Comparison of ENCODE assay signal across 1 cellular context in the genomic region with DNA sequence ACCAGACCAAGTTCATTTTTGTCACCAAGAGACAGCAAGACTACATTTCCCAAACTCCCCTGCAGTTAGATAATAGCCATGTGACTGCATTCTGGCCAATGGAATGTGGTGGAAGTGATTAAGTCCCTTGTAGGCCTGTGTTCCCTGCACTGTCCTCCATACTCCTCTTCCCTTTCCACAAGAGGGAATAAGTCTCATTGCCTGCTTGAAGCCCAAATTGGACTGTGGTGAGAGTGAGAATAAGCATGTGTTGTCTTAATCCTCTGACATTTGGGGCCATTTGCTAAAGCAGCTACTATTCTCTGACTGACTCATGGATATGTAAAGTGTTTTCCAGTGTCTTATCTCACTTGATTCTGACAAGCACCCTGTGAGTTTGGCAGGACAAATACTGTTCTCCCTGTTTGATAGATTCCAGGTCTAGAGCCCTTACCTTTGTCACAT.
TF ChIP-seq lines count a peak whose summit lies in the region.

No MANE protein-coding gene starts in this region.

TF ChIP-seq in K562, 482 proteins besides CTCF, POLR2A, EP300 and RAD21 (continued from another document and continues in another):
- TF ChIP-seq SMARCA5 (IDR thresholded peaks at IDR 0.05) (no peak), NFXL1 (CRISPR knock-in tag; IDR thresholded peaks at IDR 0.05) (no peak), ETV1 (tag; conservative IDR thresholded peaks at IDR 0.05; ENCODE audit: low read depth) (no peak), SRSF9 (IDR thresholded peaks at IDR 0.05; ENCODE audit: borderline replicate concordance, low read depth, low read length) (no peak), ELF1 (tag; IDR thresholded peaks at IDR 0.05) (no peak), ZBTB1 (CRISPR knock-in tag; IDR thresholded peaks at IDR 0.05; ENCODE audit: borderline replicate concordance, low read depth) (no peak), ZNF551 (CRISPR knock-in tag; IDR thresholded peaks at IDR 0.05) (no peak), POU5F1 (IDR thresholded peaks at IDR 0.05; ENCODE audit: borderline replicate concordance, low read depth, low read length, partially characterized antibody) (no peak), KDM4B (IDR thresholded peaks at IDR 0.05; ENCODE audit: borderline replicate concordance in 2 of 2, low read depth in 1 of 2) (no peak), RAD51 (IDR thresholded peaks at IDR 0.05; ENCODE audit: borderline replicate concordance, low read depth) (peak; percentile 76), KAT2B (IDR thresholded peaks at IDR 0.05; ENCODE audit: low read depth, low read length) (no peak), MAFK (IDR thresholded peaks at IDR 0.05; ENCODE audit: low read length) (no peak), ZNF124 (CRISPR knock-in tag; IDR thresholded peaks at IDR 0.05) (no peak), TGIF2 (CRISPR knock-in tag; IDR thresholded peaks at IDR 0.05) (no peak), BCL6 (CRISPR knock-in tag; IDR thresholded peaks at IDR 0.05) (no peak), NFRKB (IDR thresholded peaks at IDR 0.05; ENCODE audit: low read depth) (no peak), TBP (optimal IDR thresholded peaks at IDR 0.05; ENCODE audit: low read depth, low read length) (no peak), ZFP36 (IDR thresholded peaks at IDR 0.05; ENCODE audit: low read depth, low read length, partially characterized antibody) (no peak), HNRNPH1 (optimal IDR thresholded peaks at IDR 0.05; ENCODE audit: low read depth, low read length) (no peak), CHD2 (IDR thresholded peaks at IDR 0.05; ENCODE audit: low read depth, low read length) (no peak), NFYB (IDR thresholded peaks at IDR 0.05; ENCODE audit: extremely low read depth, insufficient read length) (peak; percentile 68), FOSL1 (tag; conservative IDR thresholded peaks at IDR 0.05) (peak; percentile 37; the same call in 1 of the 2 replicates), SIN3A (IDR thresholded peaks at IDR 0.05; ENCODE audit: borderline replicate concordance in 2 of 2, control insufficient read depth in 1 of 2, low read depth in 2 of 2, low read length in 2 of 2) (no peak), ZBTB8A (IDR thresholded peaks at IDR 0.05; ENCODE audit: partially characterized antibody) (no peak), CC2D1A (IDR thresholded peaks at IDR 0.05) (no peak), ZC3H11A (IDR thresholded peaks at IDR 0.05; ENCODE audit: low read depth, low read length) (no peak), NELFE (IDR thresholded peaks at IDR 0.05; ENCODE audit: insufficient read depth, insufficient read length) (no peak), YY1 (IDR thresholded peaks at IDR 0.05; ENCODE audit: borderline replicate concordance in 1 of 3, control insufficient read depth in 1 of 3, extremely low read depth in 1 of 3, insufficient read depth in 3 of 3, insufficient read length in 1 of 3, insufficient replicate concordance in 2 of 3, low read depth in 1 of 3, low read length in 2 of 3) (no peak), MCM3 (IDR thresholded peaks at IDR 0.05) (no peak), TAF1 (IDR thresholded peaks at IDR 0.05; ENCODE audit: control insufficient read depth, extremely low read depth, insufficient read depth, low read length, severe bottlenecking) (no peak), BRCA1 (IDR thresholded peaks at IDR 0.05) (no peak), BRCA1 (CRISPR knock-in tag; IDR thresholded peaks at IDR 0.05) (no peak)
- TF ChIP-seq, protein P1, sequence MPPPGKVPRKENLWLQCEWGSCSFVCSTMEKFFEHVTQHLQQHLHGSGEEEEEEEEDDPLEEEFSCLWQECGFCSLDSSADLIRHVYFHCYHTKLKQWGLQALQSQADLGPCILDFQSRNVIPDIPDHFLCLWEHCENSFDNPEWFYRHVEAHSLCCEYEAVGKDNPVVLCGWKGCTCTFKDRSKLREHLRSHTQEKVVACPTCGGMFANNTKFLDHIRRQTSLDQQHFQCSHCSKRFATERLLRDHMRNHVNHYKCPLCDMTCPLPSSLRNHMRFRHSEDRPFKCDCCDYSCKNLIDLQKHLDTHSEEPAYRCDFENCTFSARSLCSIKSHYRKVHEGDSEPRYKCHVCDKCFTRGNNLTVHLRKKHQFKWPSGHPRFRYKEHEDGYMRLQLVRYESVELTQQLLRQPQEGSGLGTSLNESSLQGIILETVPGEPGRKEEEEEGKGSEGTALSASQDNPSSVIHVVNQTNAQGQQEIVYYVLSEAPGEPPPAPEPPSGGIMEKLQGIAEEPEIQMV (tag; conservative IDR thresholded peaks at IDR 0.05; ENCODE audit: low read depth) = no peak
- TF ChIP-seq, protein P2, sequence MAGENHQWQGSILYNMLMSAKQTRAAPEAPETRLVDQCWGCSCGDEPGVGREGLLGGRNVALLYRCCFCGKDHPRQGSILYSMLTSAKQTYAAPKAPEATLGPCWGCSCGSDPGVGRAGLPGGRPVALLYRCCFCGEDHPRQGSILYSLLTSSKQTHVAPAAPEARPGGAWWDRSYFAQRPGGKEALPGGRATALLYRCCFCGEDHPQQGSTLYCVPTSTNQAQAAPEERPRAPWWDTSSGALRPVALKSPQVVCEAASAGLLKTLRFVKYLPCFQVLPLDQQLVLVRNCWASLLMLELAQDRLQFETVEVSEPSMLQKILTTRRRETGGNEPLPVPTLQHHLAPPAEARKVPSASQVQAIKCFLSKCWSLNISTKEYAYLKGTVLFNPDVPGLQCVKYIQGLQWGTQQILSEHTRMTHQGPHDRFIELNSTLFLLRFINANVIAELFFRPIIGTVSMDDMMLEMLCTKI (IDR thresholded peaks at IDR 0.05; ENCODE audit: partially characterized antibody) = no peak
- TF ChIP-seq, protein P3, sequence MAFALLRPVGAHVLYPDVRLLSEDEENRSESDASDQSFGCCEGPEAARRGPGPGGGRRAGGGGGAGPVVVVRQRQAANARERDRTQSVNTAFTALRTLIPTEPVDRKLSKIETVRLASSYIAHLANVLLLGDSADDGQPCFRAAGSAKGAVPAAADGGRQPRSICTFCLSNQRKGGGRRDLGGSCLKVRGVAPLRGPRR (CRISPR knock-in tag; IDR thresholded peaks at IDR 0.05) = no peak
- TF ChIP-seq, protein P4, sequence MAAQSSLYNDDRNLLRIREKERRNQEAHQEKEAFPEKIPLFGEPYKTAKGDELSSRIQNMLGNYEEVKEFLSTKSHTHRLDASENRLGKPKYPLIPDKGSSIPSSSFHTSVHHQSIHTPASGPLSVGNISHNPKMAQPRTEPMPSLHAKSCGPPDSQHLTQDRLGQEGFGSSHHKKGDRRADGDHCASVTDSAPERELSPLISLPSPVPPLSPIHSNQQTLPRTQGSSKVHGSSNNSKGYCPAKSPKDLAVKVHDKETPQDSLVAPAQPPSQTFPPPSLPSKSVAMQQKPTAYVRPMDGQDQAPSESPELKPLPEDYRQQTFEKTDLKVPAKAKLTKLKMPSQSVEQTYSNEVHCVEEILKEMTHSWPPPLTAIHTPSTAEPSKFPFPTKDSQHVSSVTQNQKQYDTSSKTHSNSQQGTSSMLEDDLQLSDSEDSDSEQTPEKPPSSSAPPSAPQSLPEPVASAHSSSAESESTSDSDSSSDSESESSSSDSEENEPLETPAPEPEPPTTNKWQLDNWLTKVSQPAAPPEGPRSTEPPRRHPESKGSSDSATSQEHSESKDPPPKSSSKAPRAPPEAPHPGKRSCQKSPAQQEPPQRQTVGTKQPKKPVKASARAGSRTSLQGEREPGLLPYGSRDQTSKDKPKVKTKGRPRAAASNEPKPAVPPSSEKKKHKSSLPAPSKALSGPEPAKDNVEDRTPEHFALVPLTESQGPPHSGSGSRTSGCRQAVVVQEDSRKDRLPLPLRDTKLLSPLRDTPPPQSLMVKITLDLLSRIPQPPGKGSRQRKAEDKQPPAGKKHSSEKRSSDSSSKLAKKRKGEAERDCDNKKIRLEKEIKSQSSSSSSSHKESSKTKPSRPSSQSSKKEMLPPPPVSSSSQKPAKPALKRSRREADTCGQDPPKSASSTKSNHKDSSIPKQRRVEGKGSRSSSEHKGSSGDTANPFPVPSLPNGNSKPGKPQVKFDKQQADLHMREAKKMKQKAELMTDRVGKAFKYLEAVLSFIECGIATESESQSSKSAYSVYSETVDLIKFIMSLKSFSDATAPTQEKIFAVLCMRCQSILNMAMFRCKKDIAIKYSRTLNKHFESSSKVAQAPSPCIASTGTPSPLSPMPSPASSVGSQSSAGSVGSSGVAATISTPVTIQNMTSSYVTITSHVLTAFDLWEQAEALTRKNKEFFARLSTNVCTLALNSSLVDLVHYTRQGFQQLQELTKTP (IDR thresholded peaks at IDR 0.05; ENCODE audit: low read depth in 1 of 2, partially characterized antibody in 2 of 2) = no peak
- TF ChIP-seq, protein P5, sequence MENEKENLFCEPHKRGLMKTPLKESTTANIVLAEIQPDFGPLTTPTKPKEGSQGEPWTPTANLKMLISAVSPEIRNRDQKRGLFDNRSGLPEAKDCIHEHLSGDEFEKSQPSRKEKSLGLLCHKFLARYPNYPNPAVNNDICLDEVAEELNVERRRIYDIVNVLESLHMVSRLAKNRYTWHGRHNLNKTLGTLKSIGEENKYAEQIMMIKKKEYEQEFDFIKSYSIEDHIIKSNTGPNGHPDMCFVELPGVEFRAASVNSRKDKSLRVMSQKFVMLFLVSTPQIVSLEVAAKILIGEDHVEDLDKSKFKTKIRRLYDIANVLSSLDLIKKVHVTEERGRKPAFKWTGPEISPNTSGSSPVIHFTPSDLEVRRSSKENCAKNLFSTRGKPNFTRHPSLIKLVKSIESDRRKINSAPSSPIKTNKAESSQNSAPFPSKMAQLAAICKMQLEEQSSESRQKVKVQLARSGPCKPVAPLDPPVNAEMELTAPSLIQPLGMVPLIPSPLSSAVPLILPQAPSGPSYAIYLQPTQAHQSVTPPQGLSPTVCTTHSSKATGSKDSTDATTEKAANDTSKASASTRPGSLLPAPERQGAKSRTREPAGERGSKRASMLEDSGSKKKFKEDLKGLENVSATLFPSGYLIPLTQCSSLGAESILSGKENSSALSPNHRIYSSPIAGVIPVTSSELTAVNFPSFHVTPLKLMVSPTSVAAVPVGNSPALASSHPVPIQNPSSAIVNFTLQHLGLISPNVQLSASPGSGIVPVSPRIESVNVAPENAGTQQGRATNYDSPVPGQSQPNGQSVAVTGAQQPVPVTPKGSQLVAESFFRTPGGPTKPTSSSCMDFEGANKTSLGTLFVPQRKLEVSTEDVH (IDR thresholded peaks at IDR 0.05; ENCODE audit: low read depth, partially characterized antibody) = no peak
- TF ChIP-seq, protein P6, sequence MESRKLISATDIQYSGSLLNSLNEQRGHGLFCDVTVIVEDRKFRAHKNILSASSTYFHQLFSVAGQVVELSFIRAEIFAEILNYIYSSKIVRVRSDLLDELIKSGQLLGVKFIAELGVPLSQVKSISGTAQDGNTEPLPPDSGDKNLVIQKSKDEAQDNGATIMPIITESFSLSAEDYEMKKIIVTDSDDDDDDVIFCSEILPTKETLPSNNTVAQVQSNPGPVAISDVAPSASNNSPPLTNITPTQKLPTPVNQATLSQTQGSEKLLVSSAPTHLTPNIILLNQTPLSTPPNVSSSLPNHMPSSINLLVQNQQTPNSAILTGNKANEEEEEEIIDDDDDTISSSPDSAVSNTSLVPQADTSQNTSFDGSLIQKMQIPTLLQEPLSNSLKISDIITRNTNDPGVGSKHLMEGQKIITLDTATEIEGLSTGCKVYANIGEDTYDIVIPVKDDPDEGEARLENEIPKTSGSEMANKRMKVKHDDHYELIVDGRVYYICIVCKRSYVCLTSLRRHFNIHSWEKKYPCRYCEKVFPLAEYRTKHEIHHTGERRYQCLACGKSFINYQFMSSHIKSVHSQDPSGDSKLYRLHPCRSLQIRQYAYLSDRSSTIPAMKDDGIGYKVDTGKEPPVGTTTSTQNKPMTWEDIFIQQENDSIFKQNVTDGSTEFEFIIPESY (CRISPR knock-in tag; IDR thresholded peaks at IDR 0.05) = no peak
- TF ChIP-seq, protein P7, sequence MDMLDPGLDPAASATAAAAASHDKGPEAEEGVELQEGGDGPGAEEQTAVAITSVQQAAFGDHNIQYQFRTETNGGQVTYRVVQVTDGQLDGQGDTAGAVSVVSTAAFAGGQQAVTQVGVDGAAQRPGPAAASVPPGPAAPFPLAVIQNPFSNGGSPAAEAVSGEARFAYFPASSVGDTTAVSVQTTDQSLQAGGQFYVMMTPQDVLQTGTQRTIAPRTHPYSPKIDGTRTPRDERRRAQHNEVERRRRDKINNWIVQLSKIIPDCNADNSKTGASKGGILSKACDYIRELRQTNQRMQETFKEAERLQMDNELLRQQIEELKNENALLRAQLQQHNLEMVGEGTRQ (CRISPR knock-in tag; IDR thresholded peaks at IDR 0.05) = peak; percentile 92
- TF ChIP-seq, protein P8, sequence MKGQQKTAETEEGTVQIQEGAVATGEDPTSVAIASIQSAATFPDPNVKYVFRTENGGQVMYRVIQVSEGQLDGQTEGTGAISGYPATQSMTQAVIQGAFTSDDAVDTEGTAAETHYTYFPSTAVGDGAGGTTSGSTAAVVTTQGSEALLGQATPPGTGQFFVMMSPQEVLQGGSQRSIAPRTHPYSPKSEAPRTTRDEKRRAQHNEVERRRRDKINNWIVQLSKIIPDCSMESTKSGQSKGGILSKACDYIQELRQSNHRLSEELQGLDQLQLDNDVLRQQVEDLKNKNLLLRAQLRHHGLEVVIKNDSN (CRISPR knock-in tag; IDR thresholded peaks at IDR 0.05) = peak; percentile 79
- TF ChIP-seq, protein P9, sequence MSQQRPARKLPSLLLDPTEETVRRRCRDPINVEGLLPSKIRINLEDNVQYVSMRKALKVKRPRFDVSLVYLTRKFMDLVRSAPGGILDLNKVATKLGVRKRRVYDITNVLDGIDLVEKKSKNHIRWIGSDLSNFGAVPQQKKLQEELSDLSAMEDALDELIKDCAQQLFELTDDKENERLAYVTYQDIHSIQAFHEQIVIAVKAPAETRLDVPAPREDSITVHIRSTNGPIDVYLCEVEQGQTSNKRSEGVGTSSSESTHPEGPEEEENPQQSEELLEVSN (IDR thresholded peaks at IDR 0.05; ENCODE audit: borderline replicate concordance in 1 of 2, extremely low read depth in 1 of 2, insufficient read depth in 1 of 2, insufficient read length in 1 of 2, low read depth in 1 of 2, low read length in 1 of 2, poor library complexity in 1 of 2, severe bottlenecking in 1 of 2) = no peak
- TF ChIP-seq, protein P10, sequence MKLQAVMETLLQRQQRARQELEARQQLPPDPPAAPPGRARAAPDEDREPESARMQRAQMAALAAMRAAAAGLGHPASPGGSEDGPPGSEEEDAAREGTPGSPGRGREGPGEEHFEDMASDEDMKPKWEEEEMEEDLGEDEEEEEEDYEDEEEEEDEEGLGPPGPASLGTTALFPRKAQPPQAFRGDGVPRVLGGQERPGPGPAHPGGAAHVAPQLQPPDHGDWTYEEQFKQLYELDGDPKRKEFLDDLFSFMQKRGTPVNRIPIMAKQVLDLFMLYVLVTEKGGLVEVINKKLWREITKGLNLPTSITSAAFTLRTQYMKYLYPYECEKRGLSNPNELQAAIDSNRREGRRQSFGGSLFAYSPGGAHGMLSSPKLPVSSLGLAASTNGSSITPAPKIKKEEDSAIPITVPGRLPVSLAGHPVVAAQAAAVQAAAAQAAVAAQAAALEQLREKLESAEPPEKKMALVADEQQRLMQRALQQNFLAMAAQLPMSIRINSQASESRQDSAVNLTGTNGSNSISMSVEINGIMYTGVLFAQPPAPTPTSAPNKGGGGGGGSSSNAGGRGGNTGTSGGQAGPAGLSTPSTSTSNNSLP (IDR thresholded peaks at IDR 0.05; ENCODE audit: borderline replicate concordance, low read depth, low read length) = no peak
- TF ChIP-seq, protein P11, sequence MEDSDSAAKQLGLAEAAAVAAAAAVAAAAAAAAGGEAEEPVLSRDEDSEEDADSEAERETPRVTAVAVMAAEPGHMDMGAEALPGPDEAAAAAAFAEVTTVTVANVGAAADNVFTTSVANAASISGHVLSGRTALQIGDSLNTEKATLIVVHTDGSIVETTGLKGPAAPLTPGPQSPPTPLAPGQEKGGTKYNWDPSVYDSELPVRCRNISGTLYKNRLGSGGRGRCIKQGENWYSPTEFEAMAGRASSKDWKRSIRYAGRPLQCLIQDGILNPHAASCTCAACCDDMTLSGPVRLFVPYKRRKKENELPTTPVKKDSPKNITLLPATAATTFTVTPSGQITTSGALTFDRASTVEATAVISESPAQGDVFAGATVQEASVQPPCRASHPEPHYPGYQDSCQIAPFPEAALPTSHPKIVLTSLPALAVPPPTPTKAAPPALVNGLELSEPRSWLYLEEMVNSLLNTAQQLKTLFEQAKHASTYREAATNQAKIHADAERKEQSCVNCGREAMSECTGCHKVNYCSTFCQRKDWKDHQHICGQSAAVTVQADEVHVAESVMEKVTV (CRISPR knock-in tag; IDR thresholded peaks at IDR 0.05) = no peak
